Comparison of ENCODE assay signal across 8 cellular contexts in the genomic region with DNA sequence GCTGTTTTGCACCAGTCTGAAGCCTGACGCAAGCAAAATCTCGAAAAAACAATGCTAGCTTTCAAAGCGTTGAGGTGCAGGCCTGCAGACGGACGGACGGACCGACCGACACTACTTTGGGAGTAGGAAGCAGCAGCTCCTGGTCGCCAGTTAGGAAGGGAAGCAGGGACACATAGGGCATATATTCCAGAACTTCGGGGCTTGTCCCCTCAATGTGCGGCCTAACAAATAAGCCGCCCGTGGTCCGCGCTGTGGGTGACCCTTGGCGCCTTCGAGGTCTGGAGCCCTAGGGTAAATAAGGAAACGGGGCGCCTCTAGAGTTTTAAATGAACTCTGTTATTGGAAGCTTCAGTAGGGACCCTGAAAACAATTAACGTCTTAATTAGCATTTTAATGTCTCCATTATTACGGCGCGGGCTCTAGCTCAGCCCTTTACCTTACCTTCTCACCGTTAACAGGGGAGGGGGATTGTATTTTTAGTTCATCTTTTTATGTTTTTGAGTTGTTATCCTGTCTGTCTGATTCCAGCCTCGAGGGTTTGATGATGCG. TPM values are rescaled to one million over a fixed set of nuclear protein-coding genes. Genes with fewer than 3 reads are reported as not detected.
DNase-seq lines count a peak whose midpoint lies in the region; ATAC-seq and TF ChIP-seq lines count a peak whose summit lies in the region.

No MANE protein-coding gene starts in this region.

- WGBS in heart left ventricle, 4 donors = 33 to 44% (median 36%) methylated on average over 26 of the region's 26 CpGs

- no peak overlapping the region for H3K4me3 ChIP-seq in GM06990 (replicated peaks; ENCODE audit: low read depth, low read length)
- peak overlapping the region; percentile 88 for H3K4me3 ChIP-seq in WI38 (ENCODE audit: low read depth, low read length)
- H3K4me3 ChIP-seq in heart left ventricle = peak overlapping the region in 11 of 12 donors; percentile 25 to 81 (median 66)
- H3K4me3 ChIP-seq in retinal pigment epithelial cell (ENCODE audit: low read length) = peak overlapping the region; percentile 62
- no peak overlapping the region for H3K4me3 ChIP-seq in MM.1S (ENCODE audit: low read length)

- no peak overlapping the region for H2AFZ ChIP-seq in MM.1S (ENCODE audit: low read length)

- H3K9me3 ChIP-seq in heart left ventricle (peaks cover 0 to 5% (median 0%) of the 10 kb centered on the region in 12 donors), MM.1S (replicated peaks; ENCODE audit: insufficient read depth, low read length) (no peaks in the 10 kb centered on the region)

- no peaks in the 10 kb centered on the region for H3K79me2 ChIP-seq in MM.1S (ENCODE audit: low read length)

- no peaks in the 10 kb centered on the region for H4K20me1 ChIP-seq in MM.1S (ENCODE audit: insufficient read depth, low read length)

- intact Hi-C loops in heart left ventricle (cut with DNase I) = loop anchor here in 9 of 10 donors (2.0 to 10.0 kb wide), 7 partner anchors 64 to 154 kb away; a partner anchor contains a TSS

- TF ChIP-seq POLR2A in heart left ventricle (IDR thresholded peaks at IDR 0.05) = no peak

- H3K27me3 ChIP-seq in GM06990 (replicated peaks; ENCODE audit: control insufficient read depth, insufficient read depth, low read length) = no peaks in the 10 kb centered on the region; the same call in 1 of the 2 replicates
- H3K27me3 ChIP-seq in heart left ventricle = peaks cover 2 to 52% (median 46%) of the 10 kb centered on the region in 9 donors
- peaks cover 58% of the 10 kb centered on the region for H3K27me3 ChIP-seq in MM.1S (replicated peaks; ENCODE audit: insufficient read depth, low read length)

- H3K4me2 ChIP-seq in MM.1S (ENCODE audit: low read depth, low read length) = no peak overlapping the region

- no peak overlapping the region for H3K9ac ChIP-seq in MM.1S (ENCODE audit: low read length)

- TF ChIP-seq CTCF in GM06990 (IDR thresholded peaks at IDR 0.05; ENCODE audit: insufficient read depth, low read length, poor library complexity, severe bottlenecking) (no peak), WI38 (IDR thresholded peaks at IDR 0.05; ENCODE audit: low read depth, low read length) (no peak), heart left ventricle (IDR thresholded peaks at IDR 0.05) (no peak), retinal pigment epithelial cell (conservative IDR thresholded peaks at IDR 0.05; ENCODE audit: low read depth, low read length) (no peak), MM.1S (IDR thresholded peaks at IDR 0.05; ENCODE audit: low read length) (no peak)

- ATAC-seq in heart left ventricle = no peak
- no peak for ATAC-seq in HG03354 (IDR thresholded peaks at IDR 0.05; ENCODE audit: poor library complexity, severe bottlenecking, unreplicated experiment)

- no peaks in the 10 kb centered on the region for H3F3A ChIP-seq in MM.1S (ENCODE audit: insufficient read depth, low read length)

- H3K9me2 ChIP-seq in MM.1S (replicated peaks; ENCODE audit: insufficient read depth, low read length) = no peaks in the 10 kb centered on the region

- H3K36me3 ChIP-seq in GM06990 (ENCODE audit: control insufficient read depth, insufficient read depth, low read length) (no peaks in the 10 kb centered on the region), heart left ventricle (peaks cover 0 to 35% (median 14%) of the 10 kb centered on the region in 9 donors), MM.1S (replicated peaks; ENCODE audit: insufficient read depth, low read length) (no peaks in the 10 kb centered on the region)

- H3K4me1 ChIP-seq in heart left ventricle (peaks cover 0 to 58% (median 8%) of the 10 kb centered on the region in 12 donors), MM.1S (ENCODE audit: low read length) (no peaks in the 10 kb centered on the region)

- peak overlapping the region in 11 of 12 donors; percentile 70 to 95 (median 92) for H3K27ac ChIP-seq in heart left ventricle
- no peak overlapping the region for H3K27ac ChIP-seq in MM.1S (ENCODE audit: low read length)

- DNase-seq in GM06990 (ENCODE audit: extremely low read depth, insufficient read length) (peak; percentile 32), heart left ventricle (peak in 4 of 5 donors; percentile 40 to 67 (median 60)), retinal pigment epithelial cell (ENCODE audit: low read depth) (no peak), MM.1S (no peak)
- no peak for DNase-seq in central memory CD4-positive, alpha-beta T cell
- no peak for DNase-seq in activated CD4-positive, alpha-beta T cell treated with anti-CD3 and anti-CD28 coated beads, Interleukin-2, amount 50 U/mL, for 4 hours

RNA-seq across cellular contexts. Expression of a gene that starts 1.4 kb away (rescaled TPM):
- total RNA-seq in heart left ventricle = 10 to 100 TPM in 1 of 9 donors, 1 to 10 TPM in 8; 1.5 to 14.0 (median 4.1) TPM
- polyA plus RNA-seq in heart left ventricle = 1 to 10 TPM; 2.6 to 3.5 TPM

Comparison
In these comparisons a context has a peak if more than half of its experiments do, and no peak if none do; other contexts are left out.
1. DNase-seq: peak in GM06990 (single experiment) and heart left ventricle (4 of 5); none in retinal pigment epithelial cell (single experiment), MM.1S (single experiment), central memory CD4-positive, alpha-beta T cell (single experiment) and activated CD4-positive, alpha-beta T cell treated with anti-CD3 and anti-CD28 coated beads, Interleukin-2, amount 50 U/mL, for 4 hours (0 of 2).
2. H3K4me3 ChIP-seq: peak in WI38 (single experiment), heart left ventricle (11 of 12) and retinal pigment epithelial cell (single experiment); none in GM06990 (single experiment) and MM.1S (single experiment).